In genomic region chr13:113109151-113110047, GRCh38 we compare ENCODE assay signal across 1 cellular context.
TF ChIP-seq lines count a peak whose summit lies in the region.

No MANE protein-coding gene starts in this region.

TF ChIP-seq in H1, 55 proteins besides CTCF, POLR2A, EP300 and RAD21:
- TF ChIP-seq E2F6 (IDR thresholded peaks at IDR 0.05): peak; percentile 96
- peak; percentile 93 for TF ChIP-seq MAX (IDR thresholded peaks at IDR 0.05)
- no peak for TF ChIP-seq KDM5A (IDR thresholded peaks at IDR 0.05; ENCODE audit: low read length)
- TF ChIP-seq NRF1 (IDR thresholded peaks at IDR 0.05; ENCODE audit: low read depth, low read length): no peak
- TF ChIP-seq EGR1 (IDR thresholded peaks at IDR 0.05; ENCODE audit: borderline replicate concordance, low read depth, low read length): no peak
- no peak for TF ChIP-seq SP1 (IDR thresholded peaks at IDR 0.05; ENCODE audit: low read depth, low read length)
- peak; percentile 59 for TF ChIP-seq ASH2L (IDR thresholded peaks at IDR 0.05; ENCODE audit: low read length)
- no peak for TF ChIP-seq SRF (IDR thresholded peaks at IDR 0.05; ENCODE audit: low read depth, low read length)
- no peak for TF ChIP-seq CHD7 (IDR thresholded peaks at IDR 0.05; ENCODE audit: insufficient replicate concordance, low read length)
- no peak for TF ChIP-seq TEAD4 (IDR thresholded peaks at IDR 0.05; ENCODE audit: low read depth, low read length)
- no peak for TF ChIP-seq SIRT6 (IDR thresholded peaks at IDR 0.05; ENCODE audit: low read length)
- peak; percentile 47 for TF ChIP-seq RNF2 (IDR thresholded peaks at IDR 0.05; ENCODE audit: borderline replicate concordance, low read depth, low read length, missing control alignments, poor library complexity, severe bottlenecking)
- TF ChIP-seq PHF8 (conservative IDR thresholded peaks at IDR 0.05; ENCODE audit: low read depth, low read length): 0 out of 2 replicates have a peak, but pooled peaks have one; percentile 22
